In the genomic region with DNA sequence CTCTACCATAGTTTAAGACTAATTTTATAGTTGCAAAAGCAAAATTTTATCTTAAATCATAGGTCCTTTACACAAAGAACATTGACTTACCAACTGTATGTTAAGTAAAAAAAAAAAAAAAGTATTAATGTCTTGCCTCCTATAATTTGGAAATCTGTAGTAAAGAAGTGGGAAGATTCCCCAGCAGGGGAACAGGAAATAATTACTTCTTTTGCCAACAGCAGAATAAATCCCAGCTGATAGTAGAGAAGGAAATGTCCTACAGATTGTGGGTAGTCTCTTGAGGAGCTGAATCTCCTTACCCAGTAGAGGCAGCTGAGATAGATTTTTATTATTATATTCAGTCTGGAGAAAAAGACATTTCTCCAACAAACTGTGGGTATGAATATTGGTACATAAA, we compare ENCODE assay signal across 8 cellular contexts.
"Had no signal": no experiment of that assay in that cellular context is flagged by ENCODE, and none has a peak within 500 bp of the region (broad histone marks: within the 10 kb centered on the region; RNA-seq: fewer than 3 reads in every experiment).

No MANE protein-coding gene starts in this region.

- H3K9me3 ChIP-seq: HAP-1 had no signal

- H3K27ac ChIP-seq: GM23248 had no signal

- H3K4me3 ChIP-seq: GM23248, HAP-1, K562 had no signal

- H3K27ac Mint-ChIP-seq: HFFc6 had no signal

- ATAC-seq: HCT116, K562 had no signal

- DNase-seq: GM23248, GOT3, H7, HFFc6, IMR-90 had no signal

- H3K4me3 Mint-ChIP-seq: HFFc6 had no signal

- H3K36me3 ChIP-seq: HAP-1 had no signal

- H3K9me3 Mint-ChIP-seq: HFFc6 had no signal

- H3K9ac ChIP-seq: GM23248 had no signal
